In genomic region chr12:64716373-64716772, GRCh38 we compare ENCODE assay signal across 22 cellular contexts. TPM values are rescaled to one million over a fixed set of nuclear protein-coding genes. Genes with fewer than 3 reads are reported as not detected.
A peak's percentile ranks its signal among the peaks of the same experiment; 100 is the strongest.
DNase-seq lines count a peak whose midpoint lies in the region; TF ChIP-seq lines count a peak whose summit lies in the region.
"Had no signal": no experiment of that assay in that cellular context is flagged by ENCODE, and none has a peak within 500 bp of the region (broad histone marks: within the 10 kb centered on the region; RNA-seq: fewer than 3 reads in every experiment).

No MANE protein-coding gene starts in this region.

- no peak overlapping the region for H3K4me3 Mint-ChIP-seq in activated CD4-positive, alpha-beta T cell treated with anti-CD3 and anti-CD28 coated beads, Interleukin-2, amount 10 ng/mL, durations not matched to agents 7 days and 5 days
- no peak overlapping the region for H3K4me3 Mint-ChIP-seq in CD8-positive, alpha-beta memory T cell
- no peak overlapping the region for H3K4me3 Mint-ChIP-seq in nephron progenitor cell
- H3K4me3 Mint-ChIP-seq: nephron had no signal

- H3K27ac ChIP-seq in CD8-positive, alpha-beta memory T cell (ENCODE audit: low read depth, low read length), result no peak overlapping the region
- no peak overlapping the region for H3K27ac ChIP-seq in colonic mucosa
- H3K27ac ChIP-seq: HL-60, pancreas, SJSA1 had no signal

- no peak overlapping the region for H3K4me3 ChIP-seq in CD8-positive, alpha-beta memory T cell (ENCODE audit: low read length)
- no peak overlapping the region for H3K4me3 ChIP-seq in colonic mucosa
- H3K4me3 ChIP-seq: pancreas, SJSA1 had no signal

- POLR2A ChIA-PET in activated CD4-positive, alpha-beta T cell treated with anti-CD3 and anti-CD28 coated beads, Interleukin-2, amount 10 ng/mL, durations not matched to agents 7 days and 5 days (lab: Charles Lee), result no interaction called here
- POLR2A ChIA-PET in CD8-positive, alpha-beta memory T cell (lab: Charles Lee), result no interaction called here

- no peaks in the 10 kb centered on the region for H3K9me3 Mint-ChIP-seq in activated CD4-positive, alpha-beta T cell treated with anti-CD3 and anti-CD28 coated beads, Interleukin-2, amount 10 ng/mL, durations not matched to agents 7 days and 5 days
- H3K9me3 Mint-ChIP-seq in CD8-positive, alpha-beta memory T cell, result no peaks in the 10 kb centered on the region
- no peaks in the 10 kb centered on the region for H3K9me3 Mint-ChIP-seq in nephron progenitor cell
- H3K9me3 Mint-ChIP-seq: nephron had no signal

- H3K36me3 Mint-ChIP-seq in activated CD4-positive, alpha-beta T cell treated with anti-CD3 and anti-CD28 coated beads, Interleukin-2, amount 10 ng/mL, durations not matched to agents 7 days and 5 days (ENCODE audit: low read depth), result peaks cover 56% of the 10 kb centered on the region
- H3K36me3 Mint-ChIP-seq in CD8-positive, alpha-beta memory T cell, result peaks cover 0 to 77% (median 28%) of the 10 kb centered on the region in 3 donors
- H3K36me3 Mint-ChIP-seq in nephron progenitor cell (ENCODE audit: low read depth), result peaks cover 66% of the 10 kb centered on the region

- H3K36me3 ChIP-seq in CD8-positive, alpha-beta memory T cell (ENCODE audit: insufficient read depth, low read length), result peaks cover 21% of the 10 kb centered on the region
- no peaks in the 10 kb centered on the region for H3K36me3 ChIP-seq in colonic mucosa

- no peaks in the 10 kb centered on the region for H3K27me3 ChIP-seq in CD8-positive, alpha-beta memory T cell (ENCODE audit: insufficient read depth, low read length, poor library complexity, severe bottlenecking)
- H3K27me3 ChIP-seq in colonic mucosa, result no peaks in the 10 kb centered on the region
- H3K27me3 ChIP-seq: pancreas, SJSA1 had no signal

- DNase-seq in activated CD4-positive, alpha-beta T cell treated with anti-CD3 and anti-CD28 coated beads, Interleukin-2, amount 10 ng/mL, durations not matched to agents 7 days and 5 days, result no peak
- DNase-seq in activated CD4-positive, alpha-beta T cell treated with anti-CD3 and anti-CD28 coated beads, Interleukin-2, amount 50 U/mL, for 48 hours, result no peak
- no peak for DNase-seq in CD8-positive, alpha-beta memory T cell
- peak; percentile 37 for DNase-seq in colonic mucosa
- DNase-seq in nephron progenitor cell, result no peak
- DNase-seq in ACHN, result no peak
- DNase-seq in stimulated activated CD4-positive, alpha-beta T cell treated with anti-CD3 and anti-CD28 coated beads, Interleukin-4, amount 100 ng/mL, for 1 hour, result no peak
- DNase-seq in D341Med (ENCODE audit: low spot score), result no peak
- DNase-seq: activated CD4-positive, CD25-positive, alpha-beta regulatory T cell treated with anti-CD3 and anti-CD28 coated beads, Interleukin-2, amount 50 U/mL, for 72 hours; activated T-cell treated with anti-CD3 and anti-CD28 coated beads, Interleukin-2, amount 50 U/mL, for 48 hours; AML-193; DMS79; left ventricle myocardium superior; NCI-H1436; NCI-H2081 treated with DMSO at 0.1 percent for 48 hours; NCI-H345; pancreas; stimulated activated CD4-positive, alpha-beta T cell treated with anti-CD3 and anti-CD28 coated beads, Interleukin-2, amount 100 ng/mL, for 48 hours; T-helper 1 cell had no signal

- peak overlapping the region; percentile 46 for H3K27ac Mint-ChIP-seq in activated CD4-positive, alpha-beta T cell treated with anti-CD3 and anti-CD28 coated beads, Interleukin-2, amount 10 ng/mL, durations not matched to agents 7 days and 5 days
- H3K27ac Mint-ChIP-seq in CD8-positive, alpha-beta memory T cell, result peak overlapping the region in 5 of 8 donors; percentile 4 to 70 (median 56)
- H3K27ac Mint-ChIP-seq in nephron progenitor cell, result peak overlapping the region; percentile 68
- H3K27ac Mint-ChIP-seq: nephron had no signal

- peaks cover 35% of the 10 kb centered on the region for H3K4me1 Mint-ChIP-seq in activated CD4-positive, alpha-beta T cell treated with anti-CD3 and anti-CD28 coated beads, Interleukin-2, amount 10 ng/mL, durations not matched to agents 7 days and 5 days
- peaks cover 33 to 40% (median 37%) of the 10 kb centered on the region in 3 donors for H3K4me1 Mint-ChIP-seq in CD8-positive, alpha-beta memory T cell
- H3K4me1 Mint-ChIP-seq in nephron progenitor cell, result no peaks in the 10 kb centered on the region

- in situ Hi-C loops in ACHN (cut with HindIII; ENCODE audit: low pct_ligation_motif_present, low pct_unique_long_range_greater_than_20kb, low sequenced_read_pairs), result no loop called here

- no peaks in the 10 kb centered on the region for H3K27me3 Mint-ChIP-seq in activated CD4-positive, alpha-beta T cell treated with anti-CD3 and anti-CD28 coated beads, Interleukin-2, amount 10 ng/mL, durations not matched to agents 7 days and 5 days
- no peaks in the 10 kb centered on the region for H3K27me3 Mint-ChIP-seq in CD8-positive, alpha-beta memory T cell
- H3K27me3 Mint-ChIP-seq in nephron progenitor cell (ENCODE audit: low read depth, poor library complexity), result no peaks in the 10 kb centered on the region

- no peak for TF ChIP-seq CTCF in colonic mucosa (IDR thresholded peaks at IDR 0.05)
- no peak for TF ChIP-seq CTCF in nephron progenitor cell (IDR thresholded peaks at IDR 0.05)

- intact Hi-C loops in colonic mucosa (cut with DNase I), result no loop called here

- H3K4me1 ChIP-seq in CD8-positive, alpha-beta memory T cell (ENCODE audit: insufficient read depth, low read length), result peaks cover 5% of the 10 kb centered on the region
- no peaks in the 10 kb centered on the region for H3K4me1 ChIP-seq in colonic mucosa
- H3K4me1 ChIP-seq: pancreas had no signal

- H3K9ac ChIP-seq in colonic mucosa (ENCODE audit: low read depth in 2 of 2, low read length in 2 of 2), result no peak overlapping the region

- H3K9me3 ChIP-seq in CD8-positive, alpha-beta memory T cell (ENCODE audit: low read length), result no peaks in the 10 kb centered on the region
- no peaks in the 10 kb centered on the region for H3K9me3 ChIP-seq in colonic mucosa
- H3K9me3 ChIP-seq: pancreas, SJSA1 had no signal

- CTCF ChIA-PET in activated CD4-positive, alpha-beta T cell treated with anti-CD3 and anti-CD28 coated beads, Interleukin-2, amount 10 ng/mL, durations not matched to agents 7 days and 5 days (lab: Charles Lee), result interaction anchor here (0.9 to 1.7 kb wide), 5 partner anchors 10 to 108 kb away, joined by 3 to 6 read pairs (median 4); no protein-coding TSS in a partner anchor
- CTCF ChIA-PET in CD8-positive, alpha-beta memory T cell (lab: Charles Lee), result interaction anchor here (0.9 kb wide), 1 partner anchor 17 kb away, joined by 3 read pairs; no protein-coding TSS in a partner anchor

RNA-seq across cellular contexts. Expression of gene GNS, which starts 42.8 kb away (rescaled TPM):
- 10 to 100 TPM; 25.3 to 31.3 TPM for total RNA-seq in activated CD4-positive, alpha-beta T cell treated with anti-CD3 and anti-CD28 coated beads, Interleukin-2, amount 10 ng/mL, durations not matched to agents 7 days and 5 days
- 10 to 100 TPM; 20.7 to 21.1 TPM for total RNA-seq in CD8-positive, alpha-beta memory T cell
- polyA plus RNA-seq in CD8-positive, alpha-beta memory T cell, result 47.5 TPM
- 10 to 100 TPM; 47.5 to 67.6 TPM for total RNA-seq in colonic mucosa
